ENCODE assay signal across 9 cellular contexts in the genomic region with DNA sequence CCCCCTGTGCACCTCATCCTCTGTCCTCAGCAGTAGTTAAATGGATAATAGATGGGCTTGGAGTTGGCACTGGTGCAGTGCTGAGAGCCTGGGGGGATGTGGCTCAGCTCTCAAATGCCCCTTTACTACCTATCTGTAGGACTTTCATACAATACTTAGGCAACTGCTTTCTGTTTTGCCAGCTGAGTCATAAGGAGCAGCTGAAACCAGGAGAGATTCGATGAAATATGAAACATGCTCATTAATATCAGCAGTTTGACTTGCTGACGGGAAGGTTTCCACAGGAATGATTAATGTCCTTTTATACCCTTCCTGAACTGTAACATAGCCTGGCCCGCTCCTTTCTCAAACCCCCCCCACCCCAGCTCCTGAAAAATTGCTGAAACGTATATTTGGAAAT.
DNase-seq lines count a peak whose midpoint lies in the region; ATAC-seq and TF ChIP-seq lines count a peak whose summit lies in the region.
"Had no signal": no experiment of that assay in that cellular context is flagged by ENCODE, and none has a peak within 500 bp of the region (broad histone marks: within the 10 kb centered on the region; RNA-seq: fewer than 3 reads in every experiment).

No MANE protein-coding gene starts in this region.

- intact Hi-C loops in mammary epithelial cell (cut with micrococcal nuclease): no loop called here

- BruUV-seq in mammary epithelial cell (replicated peaks; lab: Mats Ljungman, UMichigan): no TSS peak

- no peak overlapping the region for H3K9ac ChIP-seq in mammary epithelial cell (ENCODE audit: insufficient read depth, low read length)

- peak; percentile 75 for ATAC-seq in GM21360 (IDR thresholded peaks at IDR 0.05; ENCODE audit: unreplicated experiment)
- ATAC-seq in HG03439 (IDR thresholded peaks at IDR 0.05; ENCODE audit: unreplicated experiment): peak; percentile 73
- no peak for ATAC-seq in activated CD4-positive, CD25-positive, alpha-beta regulatory T cell treated with anti-CD3 and anti-CD28 coated beads, Interleukin-2, amount 50 U/mL, for 24 hours

- 75% methylated on average over 2 of the region's 4 CpGs for WGBS in mammary epithelial cell (ENCODE audit: low coverage, missing lambda C conversion rate)

- in situ Hi-C loops in mammary epithelial cell (cut with MboI; ENCODE audit: low sequenced_read_pairs in 2 of 2): no loop called here

- no peak overlapping the region for H3K27ac ChIP-seq in mammary epithelial cell (ENCODE audit: insufficient read depth, low read depth, low read length)
- H3K27ac ChIP-seq: pancreas had no signal

- H3K4me1 ChIP-seq in mammary epithelial cell (ENCODE audit: insufficient read depth, low read length): no peaks in the 10 kb centered on the region
- H3K4me1 ChIP-seq: pancreas had no signal

- no peaks in the 10 kb centered on the region for H4K20me1 ChIP-seq in mammary epithelial cell (ENCODE audit: insufficient read depth, low read length)

- H3K27me3 ChIP-seq in mammary epithelial cell (ENCODE audit: insufficient read depth, low read length): no peaks in the 10 kb centered on the region
- H3K27me3 ChIP-seq: pancreas had no signal

- H2AFZ ChIP-seq in mammary epithelial cell (ENCODE audit: low read depth, low read length): no peak overlapping the region

- DNase-seq in DMS79 treated with DMSO at 0.1 percent for 48 hours (lab: John Stamatoyannopoulos, UW) (peak; percentile 41), mammary epithelial cell (peak; percentile 46), activated gamma-delta T cell treated with Interleukin-2 at 50 U/mL for 16 hours (no peak), A172 (ENCODE audit: low spot score) (no peak), dermis blood vessel endothelial cell (no peak)
- DNase-seq: pancreas had no signal

- dilution Hi-C loops in mammary epithelial cell (cut with HindIII; ENCODE audit: low sequenced_read_pairs): no loop called here

- no peak overlapping the region for H3K4me3 ChIP-seq in mammary epithelial cell (replicated peaks in 1 of 3; ENCODE audit: insufficient read depth in 1 of 3, low read depth in 2 of 3, low read length in 3 of 3)
- H3K4me3 ChIP-seq: pancreas had no signal

- CTCF ChIA-PET in mammary epithelial cell (lab: Charles Lee; ENCODE audit: low non-redundant PET): no interaction called here

- TF ChIP-seq CTCF in mammary epithelial cell (conservative IDR thresholded peaks at IDR 0.05 in 1 of 2, IDR thresholded peaks at IDR 0.05 in 1 of 2; ENCODE audit: extremely low read depth in 1 of 2, insufficient read depth in 1 of 2, low read depth in 1 of 2, low read length in 2 of 2): no peak

- no peaks in the 10 kb centered on the region for H3K9me3 ChIP-seq in mammary epithelial cell (replicated peaks; ENCODE audit: insufficient read depth, low read length)
- H3K9me3 ChIP-seq: pancreas had no signal

- no peaks in the 10 kb centered on the region for H3K79me2 ChIP-seq in mammary epithelial cell (ENCODE audit: insufficient read depth, low read length)

- no peaks in the 10 kb centered on the region for H3K36me3 ChIP-seq in mammary epithelial cell (ENCODE audit: insufficient read depth, low read length)
- H3K36me3 ChIP-seq: pancreas had no signal

- H3K4me2 ChIP-seq in mammary epithelial cell (ENCODE audit: insufficient read depth, low read depth, low read length): no peak overlapping the region

Comparison
In these comparisons a context has a peak if more than half of its experiments do, and no peak if none do; other contexts are left out.
1. DNase-seq: peak in DMS79 treated with DMSO at 0.1 percent for 48 hours (single experiment) and mammary epithelial cell (single experiment); none in activated gamma-delta T cell treated with Interleukin-2 at 50 U/mL for 16 hours (single experiment), A172 (single experiment) and dermis blood vessel endothelial cell (single experiment).
2. ATAC-seq: peak in GM21360 (single experiment) and HG03439 (single experiment); none in activated CD4-positive, CD25-positive, alpha-beta regulatory T cell treated with anti-CD3 and anti-CD28 coated beads, Interleukin-2, amount 50 U/mL, for 24 hours (0 of 2).